Comparison of ENCODE assay signal across 12 cellular contexts in genomic region chr2:38498039-38498438, GRCh38.
DNase-seq lines count a peak whose midpoint lies in the region; ATAC-seq, FAIRE-seq and TF ChIP-seq lines count a peak whose summit lies in the region.
"Had no signal": no experiment of that assay in that cellular context is flagged by ENCODE, and none has a peak within 500 bp of the region (broad histone marks: within the 10 kb centered on the region; RNA-seq: fewer than 3 reads in every experiment).

No MANE protein-coding gene starts in this region.

- H3K18ac ChIP-seq in H1 (ENCODE audit: extremely low read depth, low read length): no peak overlapping the region

- H2BK120ac ChIP-seq in H1 (replicated peaks; ENCODE audit: low read depth, low read length): no peak overlapping the region

- H3K27ac ChIP-seq in DND-41 (ENCODE audit: low read length) (no peak overlapping the region), H1 (ENCODE audit: low read depth, low read length) (no peak overlapping the region)
- H3K27ac ChIP-seq: transverse colon had no signal

- no peak overlapping the region for H4K8ac ChIP-seq in H1 (ENCODE audit: extremely low read depth, insufficient read depth, low read length)

- H3K4me2 ChIP-seq in DND-41 (ENCODE audit: insufficient read depth, low read length) (no peak overlapping the region), H1 (ENCODE audit: insufficient read depth in 1 of 2, low read depth in 2 of 2, low read length in 2 of 2) (no peak overlapping the region)

- TF ChIP-seq CTCF in DND-41 (IDR thresholded peaks at IDR 0.05; ENCODE audit: borderline replicate concordance, extremely low read depth, low read length, poor library complexity, severe bottlenecking) (no peak), H1 (IDR thresholded peaks at IDR 0.05; ENCODE audit: control extremely low read depth in 1 of 3, insufficient read depth in 1 of 3, low read depth in 1 of 3, low read length in 3 of 3) (no peak)

- POLR2A ChIA-PET in H1 (lab: Charles Lee; ENCODE audit: partially characterized antibody): no interaction called here

- TF ChIP-seq POLR2A in H1 (IDR thresholded peaks at IDR 0.05; ENCODE audit: control extremely low read depth in 1 of 2, low read depth in 2 of 2, low read length in 2 of 2): no peak

- no peak overlapping the region for H3K4ac ChIP-seq in H1 (replicated peaks; ENCODE audit: insufficient read length, low read depth, low read length)

- no peak for TF ChIP-seq EP300 in H1 (IDR thresholded peaks at IDR 0.05; ENCODE audit: borderline replicate concordance in 1 of 2, low read depth in 2 of 2, low read length in 2 of 2)

- WGBS in H1 (ENCODE audit: extremely low coverage in 1 of 2, insufficient coverage in 1 of 2, insufficient read length in 1 of 2, insufficient replicate concordance in 2 of 2, low coverage in 1 of 2, low lambda C conversion rate in 2 of 2, missing lambda C conversion rate in 1 of 2), 2 experiments: 83% methylated on average over 3 of the region's 3 CpGs; no CpG with 5 or more reads in 1 of the 2 experiments

- H3K14ac ChIP-seq in H1 (ENCODE audit: insufficient read length): no peak overlapping the region

- H3K9me3 ChIP-seq in DND-41 (ENCODE audit: insufficient read depth, low read length, severe bottlenecking): peaks cover 7% of the 10 kb centered on the region
- H3K9me3 ChIP-seq in H1 (ENCODE audit: insufficient read depth in 2 of 2, low read depth in 1 of 2, low read length in 1 of 2): no peaks in the 10 kb centered on the region; a peak in 2 of 4 replicates

- CTCF ChIA-PET in H1 (lab: Charles Lee; ENCODE audit: partially characterized antibody): interaction anchor here (1.0 to 4.7 kb wide), 3 partner anchors 11 to 189 kb away, joined by 5 to 37 read pairs (median 7); no protein-coding TSS in a partner anchor

- H3K9ac ChIP-seq in DND-41 (ENCODE audit: low read depth, low read length) (no peak overlapping the region), H1 (replicated peaks in 1 of 4; ENCODE audit: extremely low read depth in 1 of 4, low read depth in 3 of 4, low read length in 3 of 4) (no peak overlapping the region)

- H4K20me1 ChIP-seq in DND-41 (ENCODE audit: insufficient read depth, low read length) (no peaks in the 10 kb centered on the region; the same call in 1 of the 2 replicates), H1 (replicated peaks in 1 of 2; ENCODE audit: control insufficient read depth in 1 of 2, insufficient read depth in 2 of 2, low read length in 2 of 2) (no peaks in the 10 kb centered on the region)

- H4K5ac ChIP-seq in H1 (ENCODE audit: insufficient read length, low read depth, low read length): no peak overlapping the region

- H2BK12ac ChIP-seq in H1 (ENCODE audit: low read depth, low read length): no peak overlapping the region

- H2AFZ ChIP-seq in DND-41 (ENCODE audit: low read depth, low read length) (no peak overlapping the region), H1 (ENCODE audit: low read length) (0 out of 2 replicates have a peak overlapping the region, but pooled peaks have one; percentile 15)

- no peak for TF ChIP-seq RAD21 in H1 (IDR thresholded peaks at IDR 0.05 in 1 of 2, conservative IDR thresholded peaks at IDR 0.05 in 1 of 2; ENCODE audit: low read depth in 2 of 2, low read length in 2 of 2)

- ATAC-seq in DND-41 (ENCODE audit: insufficient read depth, low read depth) (peak; percentile 96), GM19452 (IDR thresholded peaks at IDR 0.05; ENCODE audit: unreplicated experiment) (peak; percentile 48), GM21786 (IDR thresholded peaks at IDR 0.05; ENCODE audit: unreplicated experiment) (no peak)

- H2AK5ac ChIP-seq in H1 (ENCODE audit: low read depth, low read length): no peak overlapping the region

- in situ Hi-C loops in KBM-7 (cut with MboI; ENCODE audit: low pct_unique_long_range_greater_than_20kb, low sequenced_read_pairs): no loop called here

- H3K23me2 ChIP-seq in H1 (ENCODE audit: low read depth, low read length): no peaks in the 10 kb centered on the region

- H3K4me1 ChIP-seq in DND-41 (ENCODE audit: insufficient read depth, low read length) (peaks cover 14% of the 10 kb centered on the region), H1 (replicated peaks in 1 of 4; ENCODE audit: control insufficient read depth in 3 of 4, insufficient read depth in 4 of 4, low read length in 3 of 4) (peaks cover 3 to 18% (median 6%) of the 10 kb centered on the region in 4 experiments)

- no peak for FAIRE-seq in H1 (lab: Jason Lieb, UNC)

- no peak overlapping the region for H2BK5ac ChIP-seq in H1 (ENCODE audit: low read depth, low read length)

- H4K91ac ChIP-seq in H1 (replicated peaks; ENCODE audit: insufficient read length, low read length): no peak overlapping the region

- H3K79me1 ChIP-seq in H1 (ENCODE audit: low read depth, low read length): no peaks in the 10 kb centered on the region

- DNase-seq in DND-41: peak; percentile 79
- DNase-seq in KBM-7: peak; percentile 41
- no peak for DNase-seq in H1 (ENCODE audit: low read depth in 1 of 2, low spot score in 2 of 2)
- DNase-seq in NCI-H2196 (lab: John Stamatoyannopoulos, UW; ENCODE audit: unreplicated experiment): no peak
- no peak for DNase-seq in stimulated activated CD4-positive, alpha-beta T cell treated with anti-CD3 and anti-CD28 coated beads, Interleukin-2, amount 100 ng/mL, for 48 hours
- no peak for DNase-seq in AG08395 (ENCODE audit: low spot score)
- DNase-seq: CD4-positive, alpha-beta memory T cell; effector CD4-positive, alpha-beta T cell; stimulated activated CD4-positive, alpha-beta T cell treated with anti-CD3 and anti-CD28 coated beads, Interleukin-4, amount 100 ng/mL, for 24 hours; transverse colon had no signal

- H3K79me2 ChIP-seq in DND-41 (ENCODE audit: insufficient read depth, low read length): no peaks in the 10 kb centered on the region
- H3K79me2 ChIP-seq in H1 (ENCODE audit: control insufficient read depth in 1 of 2, insufficient read depth in 2 of 2, low read length in 2 of 2): no peaks in the 10 kb centered on the region

- H3K23ac ChIP-seq in H1 (ENCODE audit: insufficient read length): no peak overlapping the region

- no peak overlapping the region for H3K56ac ChIP-seq in H1 (replicated peaks; ENCODE audit: insufficient read length, low read depth, low read length)

- peaks cover 4% of the 10 kb centered on the region for H3K27me3 ChIP-seq in DND-41 (ENCODE audit: insufficient read depth, low read length, poor library complexity)
- H3K27me3 ChIP-seq in H1 (replicated peaks in 1 of 4; ENCODE audit: control insufficient read depth in 3 of 4, extremely low read depth in 1 of 4, insufficient read depth in 3 of 4, low read length in 3 of 4): no peaks in the 10 kb centered on the region
- H3K27me3 ChIP-seq: transverse colon had no signal

- H2BK20ac ChIP-seq in H1 (ENCODE audit: low read length): no peak overlapping the region

- H3K4me3 ChIP-seq in DND-41 (ENCODE audit: low read depth in 1 of 2, low read length in 2 of 2) (no peak overlapping the region), H1 (ENCODE audit: extremely low read depth in 1 of 4, insufficient read depth in 2 of 4, low read depth in 3 of 4, low read length in 4 of 4) (no peak overlapping the region)
- H3K4me3 ChIP-seq: transverse colon had no signal

- H3K36me3 ChIP-seq in DND-41 (ENCODE audit: insufficient read depth, low read length) (no peaks in the 10 kb centered on the region), H1 (ENCODE audit: control insufficient read depth in 2 of 4, insufficient read depth in 4 of 4, low read length in 3 of 4) (no peaks in the 10 kb centered on the region)
- H3K36me3 ChIP-seq: transverse colon had no signal

- H2BK15ac ChIP-seq in H1 (ENCODE audit: low read length): no peak overlapping the region

TF ChIP-seq in H1, 55 proteins besides CTCF, POLR2A, EP300 and RAD21:
- TF ChIP-seq RXRA (IDR thresholded peaks at IDR 0.05; ENCODE audit: insufficient read depth, low read depth, low read length) (no peak), PHF8 (conservative IDR thresholded peaks at IDR 0.05; ENCODE audit: low read depth, low read length) (no peak), CEBPB (IDR thresholded peaks at IDR 0.05; ENCODE audit: low read depth, low read length) (no peak), RFX5 (IDR thresholded peaks at IDR 0.05; ENCODE audit: borderline replicate concordance, low read depth, low read length) (no peak)
TF ChIP-seq in H1: peak in this region for 0.

Comparison
In these comparisons a context has a peak if more than half of its experiments do, and no peak if none do; other contexts are left out.
1. DNase-seq: peak in DND-41 (single experiment) and KBM-7 (single experiment); none in H1 (0 of 2), NCI-H2196 (single experiment), stimulated activated CD4-positive, alpha-beta T cell treated with anti-CD3 and anti-CD28 coated beads, Interleukin-2, amount 100 ng/mL, for 48 hours (0 of 2) and AG08395 (single experiment).